ENCODE assay signal across 36 cellular contexts in genomic region chr11:31417816-31418215, GRCh38. TPM values are rescaled to one million over a fixed set of nuclear protein-coding genes. Genes with fewer than 3 reads are reported as not detected.
"Had no signal": no experiment of that assay in that cellular context is flagged by ENCODE, and none has a peak within 500 bp of the region (broad histone marks: within the 10 kb centered on the region; RNA-seq: fewer than 3 reads in every experiment).

No MANE protein-coding gene starts in this region.

- FAIRE-seq: endometrium, endothelial cell of umbilical vein had no signal

- H3K27me3 Mint-ChIP-seq: activated CD4-positive, alpha-beta memory T cell treated with anti-CD3 and anti-CD28 coated beads for 36 hours; activated CD4-positive, alpha-beta T cell treated with anti-CD3 and anti-CD28 coated beads for 36 hours; activated CD4-positive, alpha-beta T cell treated with anti-CD3 and anti-CD28 coated beads, Interleukin-2, amount 10 ng/mL, durations not matched to agents 24 days and 14 days; activated CD8-positive, alpha-beta memory T cell treated with anti-CD3 and anti-CD28 coated beads, Interleukin-2, amount 10 ng/mL, durations not matched to agents 7 days and 5 days; activated naive CD4-positive, alpha-beta T cell treated with anti-CD3 and anti-CD28 coated beads, Interleukin-2, amount 50 U/mL, for 24 hours; activated naive CD8-positive, alpha-beta T cell treated with anti-CD3 and anti-CD28 coated beads for 36 hours; activated naive CD8-positive, alpha-beta T cell treated with anti-CD3 and anti-CD28 coated beads, Interleukin-2, amount 50 U/mL, for 24 hours; brain had no signal

- H3K4me3 Mint-ChIP-seq: activated CD4-positive, alpha-beta memory T cell treated with anti-CD3 and anti-CD28 coated beads for 36 hours; activated CD4-positive, alpha-beta T cell treated with anti-CD3 and anti-CD28 coated beads for 36 hours; activated CD4-positive, alpha-beta T cell treated with anti-CD3 and anti-CD28 coated beads, Interleukin-2, amount 10 ng/mL, durations not matched to agents 24 days and 14 days; activated CD8-positive, alpha-beta memory T cell treated with anti-CD3 and anti-CD28 coated beads, Interleukin-2, amount 10 ng/mL, durations not matched to agents 7 days and 5 days; activated CD8-positive, alpha-beta T cell treated with anti-CD3 and anti-CD28 coated beads, Interleukin-2, amount 10 ng/mL, durations not matched to agents 7 days and 5 days; activated naive CD4-positive, alpha-beta T cell treated with anti-CD3 and anti-CD28 coated beads for 36 hours; activated naive CD4-positive, alpha-beta T cell treated with anti-CD3 and anti-CD28 coated beads, Interleukin-2, amount 50 U/mL, for 24 hours; activated naive CD8-positive, alpha-beta T cell treated with anti-CD3 and anti-CD28 coated beads for 36 hours; activated naive CD8-positive, alpha-beta T cell treated with anti-CD3 and anti-CD28 coated beads, Interleukin-2, amount 50 U/mL, for 24 hours; activated T-helper 1 cell treated with anti-CD3 and anti-CD28 coated beads, Interleukin-12 subunit alpha, Interleukin-12 subunit beta, Interleukin-2, Interleukin-4 antibody, amounts not matched to agents 30 ng/mL and 10 ng/mL and 1 ng/mL, durations not matched to agents 14 hours and 24 hours and 36 hours; brain had no signal

- H3K36me3 ChIP-seq: adrenal gland, breast epithelium, cardiac muscle cell, colonic mucosa, gastroesophageal sphincter had no signal

- H3K27ac ChIP-seq: adrenal gland, breast epithelium, cardiac muscle cell, colonic mucosa, epithelial cell of prostate, esophagus squamous epithelium, gastroesophageal sphincter, heart right ventricle had no signal

- H3K9me3 ChIP-seq: adrenal gland, breast epithelium, colonic mucosa, esophagus squamous epithelium, gastroesophageal sphincter, heart right ventricle had no signal

- H3K4me1 Mint-ChIP-seq: activated CD4-positive, alpha-beta T cell treated with anti-CD3 and anti-CD28 coated beads for 36 hours; activated CD4-positive, alpha-beta T cell treated with anti-CD3 and anti-CD28 coated beads, Interleukin-2, amount 10 ng/mL, durations not matched to agents 24 days and 14 days; activated CD8-positive, alpha-beta memory T cell treated with anti-CD3 and anti-CD28 coated beads, Interleukin-2, amount 10 ng/mL, durations not matched to agents 7 days and 5 days; activated naive CD4-positive, alpha-beta T cell treated with anti-CD3 and anti-CD28 coated beads, Interleukin-2, amount 50 U/mL, for 24 hours; activated naive CD8-positive, alpha-beta T cell treated with anti-CD3 and anti-CD28 coated beads for 36 hours; activated naive CD8-positive, alpha-beta T cell treated with anti-CD3 and anti-CD28 coated beads, Interleukin-2, amount 50 U/mL, for 24 hours had no signal

- H3K27me3 ChIP-seq: adrenal gland, breast epithelium, cardiac muscle cell, colonic mucosa, esophagus squamous epithelium, gastroesophageal sphincter, heart right ventricle had no signal

- DNase-seq: activated CD4-positive, alpha-beta memory T cell treated with anti-CD3 and anti-CD28 coated beads for 36 hours; activated CD4-positive, alpha-beta T cell treated with anti-CD3 and anti-CD28 coated beads for 36 hours; activated CD4-positive, alpha-beta T cell treated with anti-CD3 and anti-CD28 coated beads, Interleukin-2, amount 10 ng/mL, durations not matched to agents 24 days and 14 days; activated CD4-positive, CD25-positive, alpha-beta regulatory T cell; activated CD4-positive, CD25-positive, alpha-beta regulatory T cell treated with anti-CD3 and anti-CD28 coated beads, Interleukin-2, amount 50 U/mL, for 72 hours; activated CD8-positive, alpha-beta memory T cell treated with anti-CD3 and anti-CD28 coated beads, Interleukin-2, amount 10 ng/mL, durations not matched to agents 7 days and 5 days; activated CD8-positive, alpha-beta memory T cell treated with anti-CD3 and anti-CD28 coated beads, Interleukin-2, amount 50 U/mL, for 4 hours; activated CD8-positive, alpha-beta T cell treated with anti-CD3 and anti-CD28 coated beads, Interleukin-2, amount 10 ng/mL, durations not matched to agents 7 days and 5 days; activated effector memory CD4-positive, alpha-beta T cell treated with anti-CD3 and anti-CD28 coated beads, Interleukin-2, amount 50 U/mL, for 16 hours; activated naive CD4-positive, alpha-beta T cell treated with anti-CD3 and anti-CD28 coated beads for 36 hours; activated naive CD8-positive, alpha-beta T cell treated with anti-CD3 and anti-CD28 coated beads for 36 hours; activated naive CD8-positive, alpha-beta T cell treated with anti-CD3 and anti-CD28 coated beads, Interleukin-2, amount 50 U/mL, for 24 hours; activated T-cell treated with anti-CD3 and anti-CD28 coated beads, Interleukin-2, amount 50 U/mL, for 1 hour; activated T-cell treated with anti-CD3 and anti-CD28 coated beads, Interleukin-2, amount 50 U/mL, for 48 hours; adrenal gland; amygdala; aorta; central memory CD4-positive, alpha-beta T cell; cerebellar nuclear complex; colonic mucosa; effector CD8-positive, alpha-beta T cell; esophagus squamous epithelium; foreskin melanocyte; heart right ventricle; T-helper 2 cell had no signal

- H3K4me1 ChIP-seq: adrenal gland, breast epithelium, colonic mucosa, esophagus squamous epithelium, heart right ventricle had no signal

- H3K4me3 ChIP-seq: adrenal gland, breast epithelium, cardiac muscle cell, colonic mucosa, esophagus squamous epithelium, gastroesophageal sphincter, heart right ventricle had no signal

- H3K9me3 Mint-ChIP-seq: activated CD4-positive, alpha-beta memory T cell treated with anti-CD3 and anti-CD28 coated beads for 36 hours; activated CD4-positive, alpha-beta T cell treated with anti-CD3 and anti-CD28 coated beads, Interleukin-2, amount 10 ng/mL, durations not matched to agents 24 days and 14 days; activated naive CD4-positive, alpha-beta T cell treated with anti-CD3 and anti-CD28 coated beads for 36 hours; activated naive CD4-positive, alpha-beta T cell treated with anti-CD3 and anti-CD28 coated beads, Interleukin-2, amount 50 U/mL, for 24 hours; activated naive CD8-positive, alpha-beta T cell treated with anti-CD3 and anti-CD28 coated beads for 36 hours; activated naive CD8-positive, alpha-beta T cell treated with anti-CD3 and anti-CD28 coated beads, Interleukin-2, amount 50 U/mL, for 24 hours; activated T-helper 1 cell treated with anti-CD3 and anti-CD28 coated beads, Interleukin-12 subunit alpha, Interleukin-12 subunit beta, Interleukin-2, Interleukin-4 antibody, amounts not matched to agents 30 ng/mL and 10 ng/mL and 1 ng/mL, durations not matched to agents 14 hours and 24 hours and 36 hours; activated T-helper 2 cell treated with anti-CD3 and anti-CD28 coated beads, Interferon-gamma antibody, Interleukin-2, Interleukin-4, amounts not matched to agents 10 μg/mL and 5 μg/mL and 100 μg/mL, durations not matched to agents 14 hours and 24 hours and 36 hours; brain had no signal

- ATAC-seq: activated CD4-positive, alpha-beta T cell treated with anti-CD3 and anti-CD28 coated beads for 36 hours; activated CD8-positive, alpha-beta memory T cell treated with anti-CD3 and anti-CD28 coated beads, Interleukin-2, amount 10 ng/mL, durations not matched to agents 7 days and 5 days; activated CD8-positive, alpha-beta T cell treated with anti-CD3 and anti-CD28 coated beads, Interleukin-2, amount 10 ng/mL, durations not matched to agents 7 days and 5 days; activated naive CD8-positive, alpha-beta T cell treated with anti-CD3 and anti-CD28 coated beads, Interleukin-2, amount 50 U/mL, for 24 hours; gastroesophageal sphincter; heart right ventricle had no signal

- H3K27ac Mint-ChIP-seq: activated CD4-positive, alpha-beta memory T cell treated with anti-CD3 and anti-CD28 coated beads for 36 hours; activated CD4-positive, alpha-beta T cell treated with anti-CD3 and anti-CD28 coated beads for 36 hours; activated CD4-positive, alpha-beta T cell treated with anti-CD3 and anti-CD28 coated beads, Interleukin-2, amount 10 ng/mL, durations not matched to agents 24 days and 14 days; activated CD8-positive, alpha-beta memory T cell treated with anti-CD3 and anti-CD28 coated beads, Interleukin-2, amount 10 ng/mL, durations not matched to agents 7 days and 5 days; activated CD8-positive, alpha-beta T cell treated with anti-CD3 and anti-CD28 coated beads, Interleukin-2, amount 10 ng/mL, durations not matched to agents 7 days and 5 days; activated naive CD4-positive, alpha-beta T cell treated with anti-CD3 and anti-CD28 coated beads for 36 hours; activated naive CD4-positive, alpha-beta T cell treated with anti-CD3 and anti-CD28 coated beads, Interleukin-2, amount 50 U/mL, for 24 hours; activated naive CD8-positive, alpha-beta T cell treated with anti-CD3 and anti-CD28 coated beads for 36 hours; activated naive CD8-positive, alpha-beta T cell treated with anti-CD3 and anti-CD28 coated beads, Interleukin-2, amount 50 U/mL, for 24 hours; activated T-helper 1 cell treated with anti-CD3 and anti-CD28 coated beads, Interleukin-12 subunit alpha, Interleukin-12 subunit beta, Interleukin-2, Interleukin-4 antibody, amounts not matched to agents 30 ng/mL and 10 ng/mL and 1 ng/mL, durations not matched to agents 14 hours and 24 hours and 36 hours; activated T-helper 2 cell treated with anti-CD3 and anti-CD28 coated beads, Interferon-gamma antibody, Interleukin-2, Interleukin-4, amounts not matched to agents 10 μg/mL and 5 μg/mL and 100 μg/mL, durations not matched to agents 14 hours and 24 hours and 36 hours; brain had no signal

RNA-seq across cellular contexts. Expression of gene DCDC1, which starts 48.3 kb away (rescaled TPM):
- total RNA-seq: activated CD4-positive, alpha-beta T cell treated with anti-CD3 and anti-CD28 coated beads, Interleukin-2, amount 10 ng/mL, durations not matched to agents 24 days and 14 days; activated CD8-positive, alpha-beta T cell treated with anti-CD3 and anti-CD28 coated beads, Interleukin-2, amount 10 ng/mL, durations not matched to agents 7 days and 5 days; activated T-helper 1 cell treated with anti-CD3 and anti-CD28 coated beads, Interleukin-12 subunit alpha, Interleukin-12 subunit beta, Interleukin-2, Interleukin-4 antibody, amounts not matched to agents 30 ng/mL and 10 ng/mL and 1 ng/mL, durations not matched to agents 14 hours and 24 hours and 36 hours; activated T-helper 2 cell treated with anti-CD3 and anti-CD28 coated beads, Interferon-gamma antibody, Interleukin-2, Interleukin-4, amounts not matched to agents 10 μg/mL and 5 μg/mL and 100 μg/mL, durations not matched to agents 14 hours and 24 hours and 36 hours; colonic mucosa; endothelial cell of umbilical vein; esophagus squamous epithelium; glomerular endothelial cell had no signal
- polyA plus RNA-seq: aorta, cardiac muscle cell had no signal
